1 cellular context compared by ENCODE assay signal in genomic region chr22:21719024-21719423, GRCh38.
TF ChIP-seq lines count a peak whose summit lies in the region.

No MANE protein-coding gene starts in this region.

TF ChIP-seq in GM12878, 131 proteins besides CTCF, POLR2A, EP300 and RAD21:
- TF ChIP-seq BHLHE40 (IDR thresholded peaks at IDR 0.05; ENCODE audit: borderline replicate concordance in 1 of 2, low read depth in 2 of 2, low read length in 1 of 2), result 0 out of 4 replicates have a peak, but pooled peaks of 1 of the 2 experiments have one; percentile 7
- no peak for TF ChIP-seq WRNIP1 (IDR thresholded peaks at IDR 0.05; ENCODE audit: borderline replicate concordance, low read depth, low read length)
- TF ChIP-seq HDAC2 (IDR thresholded peaks at IDR 0.05), result no peak
- peak; percentile 29; the same call in 1 of the 2 replicates for TF ChIP-seq RAD51 (IDR thresholded peaks at IDR 0.05)
TF ChIP-seq in GM12878: peak in this region for 2.
